ENCODE assay signal across 2 cellular contexts in genomic region chr10:46006219-46006618, GRCh38.
TF ChIP-seq lines count a peak whose summit lies in the region.

No MANE protein-coding gene starts in this region.

TF ChIP-seq in IMR-90, 13 proteins besides CTCF, POLR2A, EP300 and RAD21:
- TF ChIP-seq MAFK (IDR thresholded peaks at IDR 0.05; ENCODE audit: low read depth, low read length) (no peak), FOS (IDR thresholded peaks at IDR 0.05; ENCODE audit: low read depth, low read length) (peak; percentile 89), RCOR1 (IDR thresholded peaks at IDR 0.05; ENCODE audit: insufficient replicate concordance, low read length) (no peak), USF2 (IDR thresholded peaks at IDR 0.05; ENCODE audit: low read depth, low read length) (no peak), SMC3 (IDR thresholded peaks at IDR 0.05; ENCODE audit: low read depth, low read length) (no peak)

TF ChIP-seq in endothelial cell of umbilical vein, 7 proteins besides CTCF, POLR2A, EP300 and RAD21:
- no peak for TF ChIP-seq MYC (IDR thresholded peaks at IDR 0.05; ENCODE audit: low read depth, low read length)
- TF ChIP-seq JUN (IDR thresholded peaks at IDR 0.05; ENCODE audit: borderline replicate concordance, insufficient read depth, insufficient read length, low read depth): no peak
- no peak for TF ChIP-seq GATA2 (IDR thresholded peaks at IDR 0.05; ENCODE audit: insufficient read depth, insufficient read length, low read depth, low read length)
- TF ChIP-seq FOS (IDR thresholded peaks at IDR 0.05; ENCODE audit: borderline replicate concordance, insufficient read depth, low read length): peak; percentile 43
